1 cellular context compared by ENCODE assay signal in the genomic region with DNA sequence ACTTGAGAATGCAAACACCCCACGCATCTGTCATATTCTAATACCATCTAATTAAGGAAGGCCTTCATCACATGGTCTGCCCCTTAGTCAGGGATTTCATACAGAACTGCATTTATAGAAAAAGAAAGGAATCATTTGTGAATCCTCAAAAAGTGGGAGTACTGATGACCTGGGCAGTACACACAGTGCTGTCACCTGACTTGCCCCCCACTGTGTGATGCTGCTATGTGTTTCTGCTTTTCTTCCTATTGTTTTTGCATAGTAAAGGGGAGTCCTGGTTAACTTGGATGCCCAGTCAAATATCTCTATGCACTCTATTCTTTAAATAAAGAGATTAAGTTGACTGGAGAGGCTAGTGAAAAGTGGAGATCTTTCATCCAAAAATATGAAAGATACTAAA.
TF ChIP-seq lines count a peak whose summit lies in the region.

No MANE protein-coding gene starts in this region.

TF ChIP-seq in GM23338, 12 proteins besides CTCF, POLR2A, EP300 and RAD21 (continued from another document):
- TF ChIP-seq, protein P1, sequence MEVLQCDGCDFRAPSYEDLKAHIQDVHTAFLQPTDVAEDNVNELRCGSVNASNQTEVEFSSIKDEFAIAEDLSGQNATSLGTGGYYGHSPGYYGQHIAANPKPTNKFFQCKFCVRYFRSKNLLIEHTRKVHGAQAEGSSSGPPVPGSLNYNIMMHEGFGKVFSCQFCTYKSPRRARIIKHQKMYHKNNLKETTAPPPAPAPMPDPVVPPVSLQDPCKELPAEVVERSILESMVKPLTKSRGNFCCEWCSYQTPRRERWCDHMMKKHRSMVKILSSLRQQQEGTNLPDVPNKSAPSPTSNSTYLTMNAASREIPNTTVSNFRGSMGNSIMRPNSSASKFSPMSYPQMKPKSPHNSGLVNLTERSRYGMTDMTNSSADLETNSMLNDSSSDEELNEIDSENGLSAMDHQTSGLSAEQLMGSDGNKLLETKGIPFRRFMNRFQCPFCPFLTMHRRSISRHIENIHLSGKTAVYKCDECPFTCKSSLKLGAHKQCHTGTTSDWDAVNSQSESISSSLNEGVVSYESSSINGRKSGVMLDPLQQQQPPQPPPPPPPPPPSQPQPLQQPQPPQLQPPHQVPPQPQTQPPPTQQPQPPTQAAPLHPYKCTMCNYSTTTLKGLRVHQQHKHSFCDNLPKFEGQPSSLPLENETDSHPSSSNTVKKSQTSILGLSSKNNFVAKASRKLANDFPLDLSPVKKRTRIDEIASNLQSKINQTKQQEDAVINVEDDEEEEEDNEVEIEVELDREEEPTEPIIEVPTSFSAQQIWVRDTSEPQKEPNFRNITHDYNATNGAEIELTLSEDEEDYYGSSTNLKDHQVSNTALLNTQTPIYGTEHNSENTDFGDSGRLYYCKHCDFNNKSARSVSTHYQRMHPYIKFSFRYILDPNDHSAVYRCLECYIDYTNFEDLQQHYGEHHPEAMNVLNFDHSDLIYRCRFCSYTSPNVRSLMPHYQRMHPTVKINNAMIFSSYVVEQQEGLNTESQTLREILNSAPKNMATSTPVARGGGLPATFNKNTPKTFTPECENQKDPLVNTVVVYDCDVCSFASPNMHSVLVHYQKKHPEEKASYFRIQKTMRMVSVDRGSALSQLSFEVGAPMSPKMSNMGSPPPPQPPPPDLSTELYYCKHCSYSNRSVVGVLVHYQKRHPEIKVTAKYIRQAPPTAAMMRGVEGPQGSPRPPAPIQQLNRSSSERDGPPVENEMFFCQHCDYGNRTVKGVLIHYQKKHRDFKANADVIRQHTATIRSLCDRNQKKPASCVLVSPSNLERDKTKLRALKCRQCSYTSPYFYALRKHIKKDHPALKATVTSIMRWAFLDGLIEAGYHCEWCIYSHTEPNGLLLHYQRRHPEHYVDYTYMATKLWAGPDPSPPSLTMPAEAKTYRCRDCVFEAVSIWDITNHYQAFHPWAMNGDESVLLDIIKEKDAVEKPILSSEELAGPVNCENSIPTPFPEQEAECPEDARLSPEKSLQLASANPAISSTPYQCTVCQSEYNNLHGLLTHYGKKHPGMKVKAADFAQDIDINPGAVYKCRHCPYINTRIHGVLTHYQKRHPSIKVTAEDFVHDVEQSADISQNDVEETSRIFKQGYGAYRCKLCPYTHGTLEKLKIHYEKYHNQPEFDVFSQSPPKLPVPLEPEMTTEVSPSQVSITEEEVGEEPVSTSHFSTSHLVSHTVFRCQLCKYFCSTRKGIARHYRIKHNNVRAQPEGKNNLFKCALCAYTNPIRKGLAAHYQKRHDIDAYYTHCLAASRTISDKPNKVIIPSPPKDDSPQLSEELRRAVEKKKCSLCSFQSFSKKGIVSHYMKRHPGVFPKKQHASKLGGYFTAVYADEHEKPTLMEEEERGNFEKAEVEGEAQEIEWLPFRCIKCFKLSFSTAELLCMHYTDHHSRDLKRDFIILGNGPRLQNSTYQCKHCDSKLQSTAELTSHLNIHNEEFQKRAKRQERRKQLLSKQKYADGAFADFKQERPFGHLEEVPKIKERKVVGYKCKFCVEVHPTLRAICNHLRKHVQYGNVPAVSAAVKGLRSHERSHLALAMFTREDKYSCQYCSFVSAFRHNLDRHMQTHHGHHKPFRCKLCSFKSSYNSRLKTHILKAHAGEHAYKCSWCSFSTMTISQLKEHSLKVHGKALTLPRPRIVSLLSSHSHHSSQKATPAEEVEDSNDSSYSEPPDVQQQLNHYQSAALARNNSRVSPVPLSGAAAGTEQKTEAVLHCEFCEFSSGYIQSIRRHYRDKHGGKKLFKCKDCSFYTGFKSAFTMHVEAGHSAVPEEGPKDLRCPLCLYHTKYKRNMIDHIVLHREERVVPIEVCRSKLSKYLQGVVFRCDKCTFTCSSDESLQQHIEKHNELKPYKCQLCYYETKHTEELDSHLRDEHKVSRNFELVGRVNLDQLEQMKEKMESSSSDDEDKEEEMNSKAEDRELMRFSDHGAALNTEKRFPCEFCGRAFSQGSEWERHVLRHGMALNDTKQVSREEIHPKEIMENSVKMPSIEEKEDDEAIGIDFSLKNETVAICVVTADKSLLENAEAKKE (CRISPR knock-in tag; IDR thresholded peaks at IDR 0.05) = no peak
- TF ChIP-seq, protein P2, sequence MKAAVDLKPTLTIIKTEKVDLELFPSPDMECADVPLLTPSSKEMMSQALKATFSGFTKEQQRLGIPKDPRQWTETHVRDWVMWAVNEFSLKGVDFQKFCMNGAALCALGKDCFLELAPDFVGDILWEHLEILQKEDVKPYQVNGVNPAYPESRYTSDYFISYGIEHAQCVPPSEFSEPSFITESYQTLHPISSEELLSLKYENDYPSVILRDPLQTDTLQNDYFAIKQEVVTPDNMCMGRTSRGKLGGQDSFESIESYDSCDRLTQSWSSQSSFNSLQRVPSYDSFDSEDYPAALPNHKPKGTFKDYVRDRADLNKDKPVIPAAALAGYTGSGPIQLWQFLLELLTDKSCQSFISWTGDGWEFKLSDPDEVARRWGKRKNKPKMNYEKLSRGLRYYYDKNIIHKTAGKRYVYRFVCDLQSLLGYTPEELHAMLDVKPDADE (IDR thresholded peaks at IDR 0.05) = no peak
- TF ChIP-seq ZNF331 (CRISPR knock-in tag; IDR thresholded peaks at IDR 0.05; ENCODE audit: low read depth) = no peak
- TF ChIP-seq STAT1 (IDR thresholded peaks at IDR 0.05; ENCODE audit: unreplicated experiment) = no peak
- TF ChIP-seq EZH2 (IDR thresholded peaks at IDR 0.05; ENCODE audit: low read depth, unreplicated experiment) = no peak
- TF ChIP-seq NANOG (IDR thresholded peaks at IDR 0.05; ENCODE audit: borderline replicate concordance) = no peak
- no peak for TF ChIP-seq ZNF114 (CRISPR knock-in tag; IDR thresholded peaks at IDR 0.05)
- no peak for TF ChIP-seq EZH2phosphoT487 (IDR thresholded peaks at IDR 0.05; ENCODE audit: unreplicated experiment)
- no peak for TF ChIP-seq REST (IDR thresholded peaks at IDR 0.05; ENCODE audit: unreplicated experiment)
- TF ChIP-seq POLR2AphosphoS5 (IDR thresholded peaks at IDR 0.05; ENCODE audit: low read depth) = no peak
